1 cellular context compared by ENCODE assay signal in genomic region chr4:683982-684571, GRCh38.
TF ChIP-seq lines count a peak whose summit lies in the region.

No MANE protein-coding gene starts in this region.

TF ChIP-seq in K562, 482 proteins besides CTCF, POLR2A, EP300 and RAD21 (continues in another document):
- TF ChIP-seq MAZ (CRISPR knock-in tag; conservative IDR thresholded peaks at IDR 0.05 in 1 of 2, IDR thresholded peaks at IDR 0.05 in 1 of 2): peak; percentile 86 to 96
- TF ChIP-seq XRCC4 (IDR thresholded peaks at IDR 0.05; ENCODE audit: extremely low read depth, insufficient read depth, insufficient read length): no peak
- no peak for TF ChIP-seq SMAD3 (CRISPR knock-in tag; conservative IDR thresholded peaks at IDR 0.05)
- TF ChIP-seq HCFC1 (IDR thresholded peaks at IDR 0.05; ENCODE audit: low read depth, low read length): peak; percentile 35; the same call in 1 of the 2 replicates
- no peak; the same call in 1 of the 2 replicates for TF ChIP-seq ZFX (CRISPR knock-in tag; IDR thresholded peaks at IDR 0.05)
- TF ChIP-seq COPS2 (conservative IDR thresholded peaks at IDR 0.05): no peak
- no peak for TF ChIP-seq SMARCB1 (IDR thresholded peaks at IDR 0.05; ENCODE audit: insufficient read length, low read depth)
- TF ChIP-seq NR0B1 (IDR thresholded peaks at IDR 0.05; ENCODE audit: partially characterized antibody): no peak
- 0 out of 2 replicates have a peak, but pooled peaks have one; percentile 20 for TF ChIP-seq ARID2 (IDR thresholded peaks at IDR 0.05)
- 0 out of 2 replicates have a peak, but pooled peaks have one; percentile 11 for TF ChIP-seq TEAD4 (IDR thresholded peaks at IDR 0.05; ENCODE audit: low read length)
- no peak for TF ChIP-seq TEAD4 (CRISPR knock-in tag; IDR thresholded peaks at IDR 0.05; ENCODE audit: borderline replicate concordance)
- no peak for TF ChIP-seq ZNF584 (CRISPR knock-in tag; IDR thresholded peaks at IDR 0.05; ENCODE audit: low read depth)
- TF ChIP-seq HDAC1 (IDR thresholded peaks at IDR 0.05): peak in 1 of 2 experiments; percentile 46; a peak in 1 of 4 replicates
- TF ChIP-seq ARHGAP35 (IDR thresholded peaks at IDR 0.05; ENCODE audit: partially characterized antibody): no peak
- TF ChIP-seq BCOR (IDR thresholded peaks at IDR 0.05): no peak
- no peak for TF ChIP-seq C11orf30 (IDR thresholded peaks at IDR 0.05; ENCODE audit: low read depth)
- no peak for TF ChIP-seq ZNF639 (CRISPR knock-in tag; conservative IDR thresholded peaks at IDR 0.05 in 1 of 2, IDR thresholded peaks at IDR 0.05 in 1 of 2)
- no peak for TF ChIP-seq PHB (CRISPR knock-in tag; IDR thresholded peaks at IDR 0.05)
- TF ChIP-seq CTBP1 (IDR thresholded peaks at IDR 0.05; ENCODE audit: borderline replicate concordance): peak; percentile 69
- TF ChIP-seq ATF7 (IDR thresholded peaks at IDR 0.05): peak; percentile 34; the same call in 1 of the 2 replicates
- TF ChIP-seq DEAF1 (CRISPR knock-in tag; IDR thresholded peaks at IDR 0.05): no peak
- peak; percentile 59; the same call in 1 of the 2 replicates for TF ChIP-seq ESRRA (IDR thresholded peaks at IDR 0.05; ENCODE audit: borderline replicate concordance, low read depth)
- TF ChIP-seq SRSF7 (optimal IDR thresholded peaks at IDR 0.05; ENCODE audit: low read depth, low read length): no peak
- TF ChIP-seq THAP12 (CRISPR knock-in tag; IDR thresholded peaks at IDR 0.05): no peak
- TF ChIP-seq ZBTB33 (CRISPR knock-in tag; IDR thresholded peaks at IDR 0.05): peak; percentile 44; the same call in 1 of the 2 replicates
- no peak for TF ChIP-seq BRCA1 (IDR thresholded peaks at IDR 0.05)
- TF ChIP-seq BRCA1 (CRISPR knock-in tag; IDR thresholded peaks at IDR 0.05): no peak
- TF ChIP-seq PHB2 (IDR thresholded peaks at IDR 0.05; ENCODE audit: low read depth): no peak
- no peak for TF ChIP-seq BCLAF1 (IDR thresholded peaks at IDR 0.05; ENCODE audit: borderline replicate concordance in 1 of 2, control insufficient read depth in 1 of 2, low read depth in 2 of 2, low read length in 1 of 2)
- no peak for TF ChIP-seq ZNF318 (IDR thresholded peaks at IDR 0.05; ENCODE audit: borderline replicate concordance in 1 of 2, low read depth in 1 of 2)
- TF ChIP-seq NRF1 (conservative IDR thresholded peaks at IDR 0.05 in 1 of 2, IDR thresholded peaks at IDR 0.05 in 1 of 2): 0 out of 4 replicates have a peak, but pooled peaks of 1 of the 2 experiments have one; percentile 10
- TF ChIP-seq NEUROD1 (IDR thresholded peaks at IDR 0.05; ENCODE audit: borderline replicate concordance, low read depth, low read length, partially characterized antibody): peak; percentile 47
- no peak for TF ChIP-seq ZKSCAN3 (CRISPR knock-in tag; IDR thresholded peaks at IDR 0.05)
- no peak for TF ChIP-seq YBX1 (IDR thresholded peaks at IDR 0.05)
- no peak for TF ChIP-seq SMARCA5 (IDR thresholded peaks at IDR 0.05)
- TF ChIP-seq SIN3A (IDR thresholded peaks at IDR 0.05; ENCODE audit: borderline replicate concordance in 2 of 2, control insufficient read depth in 1 of 2, low read depth in 2 of 2, low read length in 2 of 2): no peak
- TF ChIP-seq NR4A1 (CRISPR knock-in tag; IDR thresholded peaks at IDR 0.05): no peak
- TF ChIP-seq NR4A1 (tag; IDR thresholded peaks at IDR 0.05): 0 out of 2 replicates have a peak, but pooled peaks have one; percentile 40
